In genomic region chr12:103028881-103029280, GRCh38 we compare ENCODE assay signal across 21 cellular contexts.
DNase-seq lines count a peak whose midpoint lies in the region; ATAC-seq, FAIRE-seq and TF ChIP-seq lines count a peak whose summit lies in the region.
"Had no signal": no experiment of that assay in that cellular context is flagged by ENCODE, and none has a peak within 500 bp of the region (broad histone marks: within the 10 kb centered on the region; RNA-seq: fewer than 3 reads in every experiment).

No MANE protein-coding gene starts in this region.

- no peak overlapping the region for H2BK15ac ChIP-seq in H1 (ENCODE audit: low read length)

- H2BK20ac ChIP-seq in H1 (ENCODE audit: low read length): no peak overlapping the region

- H3K27ac ChIP-seq in GM12878 (ENCODE audit: control insufficient read depth, insufficient read depth) (no peak overlapping the region), H1 (ENCODE audit: low read depth, low read length) (no peak overlapping the region)
- H3K27ac ChIP-seq: 22Rv1, BLaER1, C4-2B, GM23248 had no signal

- no peak overlapping the region for H2BK12ac ChIP-seq in H1 (ENCODE audit: low read depth, low read length)

- H3K79me1 ChIP-seq in H1 (ENCODE audit: low read depth, low read length): no peaks in the 10 kb centered on the region

- H3K23me2 ChIP-seq in H1 (ENCODE audit: low read depth, low read length): no peaks in the 10 kb centered on the region

- TF ChIP-seq CTCF in GM12878 (IDR thresholded peaks at IDR 0.05 in 2 of 3, conservative IDR thresholded peaks at IDR 0.05 in 1 of 3; ENCODE audit: control insufficient read depth in 2 of 3, extremely low read depth in 1 of 3, insufficient read depth in 1 of 3, low read depth in 3 of 3, low read length in 3 of 3) (no peak), H1 (IDR thresholded peaks at IDR 0.05; ENCODE audit: control extremely low read depth in 1 of 3, insufficient read depth in 1 of 3, low read depth in 1 of 3, low read length in 3 of 3) (no peak)

- H3K4me3 ChIP-seq in GM12878: no peak overlapping the region
- H3K4me3 ChIP-seq in H1 (ENCODE audit: extremely low read depth in 1 of 4, insufficient read depth in 2 of 4, low read depth in 3 of 4, low read length in 4 of 4): no peak overlapping the region
- H3K4me3 ChIP-seq: BLaER1, GM23248 had no signal

- H3K4me2 ChIP-seq in GM12878 (ENCODE audit: control insufficient read depth, insufficient read depth) (no peak overlapping the region), H1 (ENCODE audit: insufficient read depth in 1 of 2, low read depth in 2 of 2, low read length in 2 of 2) (no peak overlapping the region)
- H3K4me2 ChIP-seq: BLaER1 had no signal

- H3K9ac ChIP-seq in GM12878 (ENCODE audit: control insufficient read depth, insufficient read depth, low read length) (no peak overlapping the region), H1 (replicated peaks in 1 of 4; ENCODE audit: extremely low read depth in 1 of 4, low read depth in 3 of 4, low read length in 3 of 4) (no peak overlapping the region)
- H3K9ac ChIP-seq: BLaER1, GM23248 had no signal

- intact Hi-C loops in GM12878 (cut with micrococcal nuclease; ENCODE audit: unreplicated experiment): no loop called here

- TF ChIP-seq RAD21 in GM12878 (IDR thresholded peaks at IDR 0.05; ENCODE audit: insufficient read depth, low read depth, low read length): no peak
- TF ChIP-seq RAD21 in H1 (IDR thresholded peaks at IDR 0.05 in 1 of 2, conservative IDR thresholded peaks at IDR 0.05 in 1 of 2; ENCODE audit: low read depth in 2 of 2, low read length in 2 of 2): no peak

- H2AFZ ChIP-seq in GM12878 (ENCODE audit: control insufficient read depth, low read depth, low read length) (no peak overlapping the region), H1 (ENCODE audit: low read length) (no peak overlapping the region)
- H2AFZ ChIP-seq: GM23248 had no signal

- BruUV-seq in GM12878 (replicated peaks; lab: Mats Ljungman, UMichigan): no TSS peak

- TF ChIP-seq EP300 in GM12878 (IDR thresholded peaks at IDR 0.05; ENCODE audit: borderline replicate concordance in 1 of 2, control insufficient read depth in 1 of 2, low read depth in 2 of 2, low read length in 2 of 2) (no peak), H1 (IDR thresholded peaks at IDR 0.05; ENCODE audit: borderline replicate concordance in 1 of 2, low read depth in 2 of 2, low read length in 2 of 2) (no peak)

- RAD21 ChIA-PET in GM12878 (lab: Charles Lee; ENCODE audit: unreplicated experiment): interaction anchor here (0.7 to 1.5 kb wide), 3 partner anchors 13 to 73 kb away, joined by 3 read pairs; no protein-coding TSS in a partner anchor

- H4K20me1 ChIP-seq in GM12878 (ENCODE audit: control insufficient read depth, insufficient read depth) (no peaks in the 10 kb centered on the region), H1 (replicated peaks in 1 of 2; ENCODE audit: control insufficient read depth in 1 of 2, insufficient read depth in 2 of 2, low read length in 2 of 2) (no peaks in the 10 kb centered on the region)
- H4K20me1 ChIP-seq: BLaER1 had no signal

- H4K8ac ChIP-seq in H1 (ENCODE audit: extremely low read depth, insufficient read depth, low read length): no peak overlapping the region

- no peak overlapping the region for H4K5ac ChIP-seq in H1 (ENCODE audit: insufficient read length, low read depth, low read length)

- POLR2A ChIA-PET in GM12878 (lab: Charles Lee) (no interaction called here), H1 (lab: Charles Lee; ENCODE audit: partially characterized antibody) (no interaction called here)

- peaks cover 2% of the 10 kb centered on the region; the same call in 1 of the 3 replicates for H3K9me3 ChIP-seq in GM12878 (replicated peaks; ENCODE audit: control insufficient read depth, insufficient read depth, low read length)
- H3K9me3 ChIP-seq in H1 (ENCODE audit: insufficient read depth in 2 of 2, low read depth in 1 of 2, low read length in 1 of 2): no peaks in the 10 kb centered on the region
- H3K9me3 ChIP-seq: BLaER1, Caco-2 had no signal

- no peak overlapping the region for H2BK5ac ChIP-seq in H1 (ENCODE audit: low read depth, low read length)

- H3K14ac ChIP-seq in H1 (ENCODE audit: insufficient read length): peak overlapping the region; percentile 3

- H2AK5ac ChIP-seq in H1 (ENCODE audit: low read depth, low read length): no peak overlapping the region

- H3K27me3 ChIP-seq in GM12878 (replicated peaks in 1 of 2; ENCODE audit: control insufficient read depth in 2 of 2, insufficient read depth in 2 of 2, low read length in 1 of 2): no peaks in the 10 kb centered on the region
- no peaks in the 10 kb centered on the region for H3K27me3 ChIP-seq in H1 (replicated peaks in 1 of 4; ENCODE audit: control insufficient read depth in 3 of 4, extremely low read depth in 1 of 4, insufficient read depth in 3 of 4, low read length in 3 of 4)
- H3K27me3 ChIP-seq: BLaER1 had no signal

- no peaks in the 10 kb centered on the region for H3K36me3 ChIP-seq in GM12878 (ENCODE audit: control insufficient read depth in 2 of 2, insufficient read depth in 2 of 2, low read length in 1 of 2)
- H3K36me3 ChIP-seq in H1 (ENCODE audit: control insufficient read depth in 2 of 4, insufficient read depth in 4 of 4, low read length in 3 of 4): no peaks in the 10 kb centered on the region
- H3K36me3 ChIP-seq: BLaER1 had no signal

- no peak for TF ChIP-seq POLR2A in GM12878 (IDR thresholded peaks at IDR 0.05; ENCODE audit: low read depth, low read length)
- no peak for TF ChIP-seq POLR2A in H1 (IDR thresholded peaks at IDR 0.05; ENCODE audit: control extremely low read depth in 1 of 2, low read depth in 2 of 2, low read length in 2 of 2)

- H3K56ac ChIP-seq in H1 (replicated peaks; ENCODE audit: insufficient read length, low read depth, low read length): no peak overlapping the region

- in situ Hi-C loops in GM12878 (cut with MboI): no loop called here

- H4K91ac ChIP-seq in H1 (replicated peaks; ENCODE audit: insufficient read length, low read length): no peak overlapping the region

- FAIRE-seq in GM12878 (lab: Jason Lieb, UNC): no peak
- no peak for FAIRE-seq in H1 (lab: Jason Lieb, UNC)
- FAIRE-seq: A204.1, G401.6 had no signal

- ATAC-seq in GM12878: no peak
- ATAC-seq in HG03521 (IDR thresholded peaks at IDR 0.05; ENCODE audit: unreplicated experiment): no peak
- ATAC-seq in GM21390 (IDR thresholded peaks at IDR 0.05; ENCODE audit: unreplicated experiment): no peak
- ATAC-seq: CD8-positive, alpha-beta T cell; HCT116 had no signal

- H2BK120ac ChIP-seq in H1 (replicated peaks; ENCODE audit: low read depth, low read length): no peak overlapping the region

- SMC1A ChIA-PET in GM12878 (lab: Charles Lee; ENCODE audit: uncharacterized antibody, unreplicated experiment): interaction anchor here (1.6 to 2.1 kb wide), 4 partner anchors 10 to 19 kb away, joined by 5 to 8 read pairs (median 6); no protein-coding TSS in a partner anchor

- H3K23ac ChIP-seq in H1 (ENCODE audit: insufficient read length): no peak overlapping the region

- WGBS in GM12878 (ENCODE audit: insufficient coverage, insufficient replicate concordance, low lambda C conversion rate, missing lambda C conversion rate): 50% methylated on average over 2 of the region's 2 CpGs
- WGBS in H1 (ENCODE audit: extremely low coverage in 1 of 2, insufficient coverage in 1 of 2, insufficient read length in 1 of 2, insufficient replicate concordance in 2 of 2, low coverage in 1 of 2, low lambda C conversion rate in 2 of 2, missing lambda C conversion rate in 1 of 2), 2 experiments: 89% methylated on average over 2 of the region's 2 CpGs; no CpG with 5 or more reads in 1 of the 2 experiments

- DNase-seq in NCI-H1105 treated with DMSO at 0.1 percent for 48 hours (lab: John Stamatoyannopoulos, UW) (peak; percentile 20), NCI-H1105 (lab: John Stamatoyannopoulos, UW) (no peak), NCI-H2171 (lab: John Stamatoyannopoulos, UW) (peak; percentile 21), GM12878 (ENCODE audit: low read depth, low spot score) (no peak), H1 (ENCODE audit: low read depth in 1 of 2, low spot score in 2 of 2) (no peak), occipital lobe (lab: John Stamatoyannopoulos, UW) (no peak)
- DNase-seq: Caco-2; CD4-positive, CD25-positive, alpha-beta regulatory T cell; CD8-positive, alpha-beta T cell; DMS153; DND-41; GM23248; H9 had no signal

- no peak overlapping the region for H3K18ac ChIP-seq in H1 (ENCODE audit: extremely low read depth, low read length)

- H3K4me1 ChIP-seq in GM12878 (ENCODE audit: control insufficient read depth, insufficient read depth, low read length): no peaks in the 10 kb centered on the region
- H3K4me1 ChIP-seq in H1 (replicated peaks in 1 of 4; ENCODE audit: control insufficient read depth in 3 of 4, insufficient read depth in 4 of 4, low read length in 3 of 4): no peaks in the 10 kb centered on the region
- H3K4me1 ChIP-seq: BLaER1, Caco-2 had no signal

- CTCF ChIA-PET in GM12878 (lab: Yijun Ruan, JAX) (interaction anchor here (1.3 kb wide), 1 partner anchor 11 kb away, joined by 5 read pairs; no protein-coding TSS in a partner anchor), H1 (lab: Charles Lee; ENCODE audit: partially characterized antibody) (interaction anchor here (1.1 kb wide), 1 partner anchor 10 kb away, joined by 4 read pairs; no protein-coding TSS in a partner anchor)

- no peak overlapping the region for H3K4ac ChIP-seq in H1 (replicated peaks; ENCODE audit: insufficient read length, low read depth, low read length)

- H3K79me2 ChIP-seq in GM12878 (ENCODE audit: control insufficient read depth, insufficient read depth, low read length): no peaks in the 10 kb centered on the region
- H3K79me2 ChIP-seq in H1 (ENCODE audit: control insufficient read depth in 1 of 2, insufficient read depth in 2 of 2, low read length in 2 of 2): no peaks in the 10 kb centered on the region

TF ChIP-seq in GM12878, 131 proteins besides CTCF, POLR2A, EP300 and RAD21 (continues in another document):
- TF ChIP-seq, protein P1, sequence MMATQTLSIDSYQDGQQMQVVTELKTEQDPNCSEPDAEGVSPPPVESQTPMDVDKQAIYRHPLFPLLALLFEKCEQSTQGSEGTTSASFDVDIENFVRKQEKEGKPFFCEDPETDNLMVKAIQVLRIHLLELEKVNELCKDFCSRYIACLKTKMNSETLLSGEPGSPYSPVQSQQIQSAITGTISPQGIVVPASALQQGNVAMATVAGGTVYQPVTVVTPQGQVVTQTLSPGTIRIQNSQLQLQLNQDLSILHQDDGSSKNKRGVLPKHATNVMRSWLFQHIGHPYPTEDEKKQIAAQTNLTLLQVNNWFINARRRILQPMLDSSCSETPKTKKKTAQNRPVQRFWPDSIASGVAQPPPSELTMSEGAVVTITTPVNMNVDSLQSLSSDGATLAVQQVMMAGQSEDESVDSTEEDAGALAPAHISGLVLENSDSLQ (IDR thresholded peaks at IDR 0.05): peak; percentile 52

TF ChIP-seq in H1, 55 proteins besides CTCF, POLR2A, EP300 and RAD21:
- TF ChIP-seq BACH1 (IDR thresholded peaks at IDR 0.05; ENCODE audit: low read length) (no peak), YY1 (IDR thresholded peaks at IDR 0.05; ENCODE audit: low read depth, low read length) (no peak), JUN (IDR thresholded peaks at IDR 0.05; ENCODE audit: low read depth, low read length) (no peak), TAF1 (IDR thresholded peaks at IDR 0.05; ENCODE audit: low read depth, low read length) (no peak), CBX8 (IDR thresholded peaks at IDR 0.05; ENCODE audit: borderline replicate concordance, low read depth, low read length) (no peak)

Comparison
In these comparisons a context has a peak if more than half of its experiments do, and no peak if none do; other contexts are left out.
1. DNase-seq: peak in NCI-H1105 treated with DMSO at 0.1 percent for 48 hours (single experiment) and NCI-H2171 (single experiment); none in NCI-H1105 (single experiment), GM12878 (single experiment), H1 (0 of 2) and occipital lobe (single experiment).